In the genomic region with DNA sequence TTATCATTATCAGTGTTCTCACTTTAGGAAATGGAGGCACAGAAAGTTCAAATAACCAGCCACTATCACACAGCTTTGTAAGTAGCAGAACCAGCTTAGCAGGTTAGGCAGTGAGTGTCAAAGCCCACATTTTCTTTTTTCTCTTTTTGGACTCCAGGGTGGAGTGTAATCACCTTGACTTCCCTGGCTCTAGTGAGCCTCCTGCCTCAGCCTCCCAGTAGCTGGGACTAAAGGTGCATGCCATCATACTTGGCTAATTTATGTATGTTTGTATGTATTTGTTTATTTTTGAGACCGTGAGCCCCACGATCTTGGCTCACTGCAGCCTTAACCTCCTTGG, we compare ENCODE assay signal across 7 cellular contexts. TPM values are rescaled to one million over a fixed set of nuclear protein-coding genes. Genes with fewer than 3 reads are reported as not detected.
DNase-seq lines count a peak whose midpoint lies in the region; ATAC-seq lines count a peak whose summit lies in the region.

No MANE protein-coding gene starts in this region.

- H3F3A ChIP-seq in GM23248 (ENCODE audit: insufficient read depth), result peaks cover 20% of the 10 kb centered on the region; the same call in 1 of the 2 replicates

- DNase-seq in GM23248 (no peak), NCI-H510A treated with DMSO at 0.1 percent for 48 hours (lab: John Stamatoyannopoulos, UW) (peak; percentile 37), epithelial cell of prostate (ENCODE audit: low read depth, low spot score) (peak; percentile 43), anterior cingulate cortex (lab: John Stamatoyannopoulos, UW) (no peak), NCI-H524 (lab: John Stamatoyannopoulos, UW) (no peak)

- H3K27ac ChIP-seq in GM23248 (no peak overlapping the region), epithelial cell of prostate (peak overlapping the region; percentile 64)

- ATAC-seq in HG03025 (IDR thresholded peaks at IDR 0.05; ENCODE audit: low FRiP score, unreplicated experiment), result no peak

- in situ Hi-C loops in GM23248 (cut with MboI), result no loop called here

- H4K20me1 ChIP-seq in GM23248 (ENCODE audit: insufficient read depth), result no peaks in the 10 kb centered on the region

- no peaks in the 10 kb centered on the region for H3K9me2 ChIP-seq in GM23248 (ENCODE audit: insufficient read depth)

- H3K4me2 ChIP-seq in GM23248 (ENCODE audit: unreplicated experiment) (peak overlapping the region; percentile 32), skeletal muscle satellite cell (ENCODE audit: low read length) (peak overlapping the region; percentile 33)

- H3K27me3 ChIP-seq in GM23248 (replicated peaks; ENCODE audit: insufficient read depth) (no peaks in the 10 kb centered on the region), skeletal muscle satellite cell (ENCODE audit: control insufficient read depth, insufficient read depth, low read length) (no peaks in the 10 kb centered on the region)

- no peaks in the 10 kb centered on the region for H3K79me2 ChIP-seq in GM23248 (ENCODE audit: insufficient read depth)

- H3K36me3 ChIP-seq in GM23248 (ENCODE audit: low read depth) (no peaks in the 10 kb centered on the region), skeletal muscle satellite cell (ENCODE audit: insufficient read depth, low read length) (no peaks in the 10 kb centered on the region)

- H3K9ac ChIP-seq in GM23248 (no peak overlapping the region; the same call in 1 of the 2 replicates), skeletal muscle satellite cell (ENCODE audit: low read depth, low read length) (no peak overlapping the region)

- no peak overlapping the region for H3K4me3 ChIP-seq in GM23248
- no peak overlapping the region for H3K4me3 ChIP-seq in skeletal muscle satellite cell (ENCODE audit: low read length)

- H3K4me1 ChIP-seq in GM23248 (ENCODE audit: insufficient read depth) (peaks cover 16% of the 10 kb centered on the region), skeletal muscle satellite cell (ENCODE audit: control insufficient read depth, insufficient read depth, low read length) (peaks cover 12% of the 10 kb centered on the region)

- 0 out of 2 replicates have a peak overlapping the region, but pooled peaks have one; percentile 3 for H2AFZ ChIP-seq in GM23248

- H3K9me3 ChIP-seq in GM23248 (ENCODE audit: low read depth) (no peaks in the 10 kb centered on the region), skeletal muscle satellite cell (replicated peaks; ENCODE audit: low read length) (no peaks in the 10 kb centered on the region)

- 57% methylated on average over 2 of the region's 2 CpGs for WGBS in GM23248 (ENCODE audit: low coverage in 1 of 2, low lambda C conversion rate in 2 of 2, missing lambda C conversion rate in 2 of 2), 2 experiments

RNA-seq across cellular contexts. Expression of gene NCOA3, which starts 7.8 kb away (rescaled TPM):
- 36.4 and 36.6 TPM in 2 replicates for total RNA-seq in GM23248 (2014; rRNA removed; shearing (Covaris generic))
- polyA plus RNA-seq in GM23248 (2016; fragmentation: Nextera tagmentation; extraction: Ambion mirVana), result 19.3 and 19.5 TPM in 2 replicates
- total RNA-seq in skeletal muscle satellite cell (2012; rRNA removed), result 35.0 and 39.8 TPM in 2 replicates

Comparison
In these comparisons a context has a peak if more than half of its experiments do, and no peak if none do; other contexts are left out.
1. DNase-seq: peak in NCI-H510A treated with DMSO at 0.1 percent for 48 hours (single experiment) and epithelial cell of prostate (single experiment); none in GM23248 (single experiment), anterior cingulate cortex (0 of 58) and NCI-H524 (0 of 2).